In genomic region chr2:831225-831536, GRCh38 we compare ENCODE assay signal across 23 cellular contexts.
"Had no signal": no experiment of that assay in that cellular context is flagged by ENCODE, and none has a peak within 500 bp of the region (broad histone marks: within the 10 kb centered on the region; RNA-seq: fewer than 3 reads in every experiment).

No MANE protein-coding gene starts in this region.

- H3K4me3 Mint-ChIP-seq: IgD-negative memory B cell had no signal

- H3K4me3 ChIP-seq: K562, SJCRH30 had no signal

- H3K27ac ChIP-seq: KMS-11, RWPE1, SJCRH30 had no signal

- DNase-seq: Kasumi-1, MM.1S, NCI-H1092 treated with DMSO at 0.1 percent for 48 hours, NCI-H1436, NCI-H187, NCI-H2029, NCI-H2081 treated with DMSO at 0.1 percent for 48 hours, NCI-H2171, NCI-H226, NCI-H446, NCI-H510A, NCI-H524 treated with DMSO at 0.1 percent for 48 hours, NCI-H69, NCI-H774, PC-3, SHP77 treated with DMSO at 0.1 percent for 48 hours, SJCRH30 had no signal

- H3K27me3 ChIP-seq: SJCRH30 had no signal

- H3K27ac Mint-ChIP-seq: IgD-negative memory B cell had no signal

- H3K9me3 ChIP-seq: SJCRH30 had no signal

- ATAC-seq: K562, Panc1, PC-3, SK-N-SH treated with all-trans-retinoic acid at 6 μM for 48 hours had no signal

- H3K36me3 ChIP-seq: SJCRH30 had no signal

- H3K36me3 Mint-ChIP-seq: IgD-negative memory B cell had no signal

- H3K4me1 ChIP-seq: SJCRH30 had no signal
